1 cellular context compared by ENCODE assay signal in genomic region chr17:1107083-1107776, GRCh38.
TF ChIP-seq lines count a peak whose summit lies in the region.

No MANE protein-coding gene starts in this region.

TF ChIP-seq in SK-N-SH treated with all-trans-retinoic acid at 6 μM for 48 hours, 23 proteins besides CTCF, POLR2A, EP300 and RAD21 (continued from another document):
- TF ChIP-seq POU6F1 (CRISPR knock-in tag; IDR thresholded peaks at IDR 0.05; ENCODE audit: borderline replicate concordance, low read depth) (no peak), PATZ1 (CRISPR knock-in tag; IDR thresholded peaks at IDR 0.05; ENCODE audit: borderline replicate concordance) (no peak), CSDC2 (CRISPR knock-in tag; IDR thresholded peaks at IDR 0.05) (no peak), ZFP30 (CRISPR knock-in tag; IDR thresholded peaks at IDR 0.05) (no peak), TCF4 (CRISPR knock-in tag; IDR thresholded peaks at IDR 0.05; ENCODE audit: borderline replicate concordance) (no peak), OSR1 (CRISPR knock-in tag; IDR thresholded peaks at IDR 0.05) (no peak)
